8 cellular contexts compared by ENCODE assay signal in the genomic region with DNA sequence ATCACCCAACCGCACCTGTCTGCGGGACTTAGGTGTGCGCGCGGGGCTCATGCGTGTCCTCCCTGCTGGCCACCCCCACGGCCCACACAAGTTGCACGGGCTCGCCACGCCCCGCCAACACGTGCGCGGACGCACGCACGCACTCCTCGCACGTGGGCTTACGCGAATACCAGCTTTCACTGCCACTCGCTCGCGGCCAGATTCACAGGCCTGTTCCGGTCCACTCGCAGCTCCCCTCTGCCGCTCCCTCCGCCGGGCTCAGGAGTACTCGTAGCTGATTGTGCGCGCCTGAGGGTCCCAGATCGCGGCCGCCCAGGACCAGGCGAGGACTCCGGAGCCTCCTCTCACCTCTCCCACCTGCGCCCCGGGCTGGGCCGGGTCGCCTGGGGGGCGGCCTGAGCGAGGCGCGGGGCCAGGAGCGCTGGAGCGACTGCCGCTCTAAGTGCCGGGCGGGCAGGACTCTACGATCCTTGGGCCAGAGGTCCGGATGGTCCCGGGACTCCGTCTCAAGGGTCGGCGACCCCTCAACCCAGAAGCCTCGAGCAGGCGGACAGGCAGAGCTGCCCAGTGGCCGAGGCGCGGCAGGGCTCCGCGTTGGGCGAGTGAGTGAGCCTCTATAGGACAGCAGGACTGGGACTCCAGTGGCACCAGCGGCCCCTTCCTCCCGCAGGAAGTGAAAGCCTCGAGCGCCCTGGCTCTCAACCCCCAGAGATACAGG. TPM values are rescaled to one million over a fixed set of nuclear protein-coding genes. Genes with fewer than 3 reads are reported as not detected.
A peak's percentile ranks its signal among the peaks of the same experiment; 100 is the strongest.
DNase-seq lines count a peak whose midpoint lies in the region; ATAC-seq lines count a peak whose summit lies in the region.

No MANE protein-coding gene starts in this region.

- intact Hi-C loops in posterior cingulate gyrus (cut with DNase I), result no loop called here

- no peak overlapping the region for H3K27ac Mint-ChIP-seq in activated naive CD4-positive, alpha-beta T cell treated with anti-CD3 and anti-CD28 coated beads, Interleukin-2, amount 50 U/mL, for 72 hours

- H3K9me3 Mint-ChIP-seq in activated naive CD4-positive, alpha-beta T cell treated with anti-CD3 and anti-CD28 coated beads, Interleukin-2, amount 50 U/mL, for 72 hours, result no peaks in the 10 kb centered on the region

- peaks cover 5 to 14% of the 10 kb centered on the region in 2 donors for H3K36me3 Mint-ChIP-seq in activated naive CD4-positive, alpha-beta T cell treated with anti-CD3 and anti-CD28 coated beads, Interleukin-2, amount 50 U/mL, for 72 hours

- ATAC-seq in GM18519 (IDR thresholded peaks at IDR 0.05; ENCODE audit: low FRiP score, unreplicated experiment) (peak; percentile 35), HG02852 (IDR thresholded peaks at IDR 0.05; ENCODE audit: unreplicated experiment) (peak; percentile 48)
- ATAC-seq in activated naive CD4-positive, alpha-beta T cell treated with anti-CD3 and anti-CD28 coated beads, Interleukin-2, amount 50 U/mL, for 72 hours, result peak; percentile 39 to 54

- DNase-seq in activated naive CD4-positive, alpha-beta T cell treated with anti-CD3 and anti-CD28 coated beads, Interleukin-2, amount 50 U/mL, for 72 hours (ENCODE audit: low spot score in 2 of 2), result no peak
- DNase-seq in posterior cingulate gyrus (peak in 6 of 10 donors; percentile 59 to 93 (median 81)), RKO (ENCODE audit: low spot score) (no peak), NCI-H1092 treated with DMSO at 0.1 percent for 48 hours (lab: John Stamatoyannopoulos, UW) (no peak), NCI-H226 (no peak), D341Med (ENCODE audit: low spot score) (no peak)

RNA-seq across cellular contexts. Expression of a gene that starts 3.4 kb away (rescaled TPM):
- total RNA-seq in activated naive CD4-positive, alpha-beta T cell treated with anti-CD3 and anti-CD28 coated beads, Interleukin-2, amount 50 U/mL, for 72 hours, result not detected

RNA-seq across cellular contexts. Expression of a gene that starts 7.5 kb away (rescaled TPM):
- not detected for total RNA-seq in activated naive CD4-positive, alpha-beta T cell treated with anti-CD3 and anti-CD28 coated beads, Interleukin-2, amount 50 U/mL, for 72 hours

RNA-seq across cellular contexts. Expression of a gene that starts 16.6 kb away (rescaled TPM):
- total RNA-seq in activated naive CD4-positive, alpha-beta T cell treated with anti-CD3 and anti-CD28 coated beads, Interleukin-2, amount 50 U/mL, for 72 hours, result under 1 TPM in 1 of 2 donors, not detected in 1; 0.19 TPM

Comparison
In these comparisons a context has a peak if more than half of its experiments do, and no peak if none do; other contexts are left out.
1. DNase-seq: peak in posterior cingulate gyrus (6 of 10); none in activated naive CD4-positive, alpha-beta T cell treated with anti-CD3 and anti-CD28 coated beads, Interleukin-2, amount 50 U/mL, for 72 hours (0 of 2), RKO (single experiment), NCI-H1092 treated with DMSO at 0.1 percent for 48 hours (single experiment), NCI-H226 (single experiment) and D341Med (single experiment).
2. Peak in every context shown above with its lines, with median percentiles within 50 percentile points of each other: ATAC-seq.